In genomic region chr16:64754279-64754678, GRCh38 we compare ENCODE assay signal across 1 cellular context.
TF ChIP-seq lines count a peak whose summit lies in the region.

No MANE protein-coding gene starts in this region.

TF ChIP-seq in IMR-90, 13 proteins besides CTCF, POLR2A, EP300 and RAD21 (continued from another document):
- no peak for TF ChIP-seq ELK1 (IDR thresholded peaks at IDR 0.05; ENCODE audit: borderline replicate concordance, low read depth, low read length)
- no peak for TF ChIP-seq FOS (IDR thresholded peaks at IDR 0.05; ENCODE audit: low read depth, low read length)
- TF ChIP-seq USF2 (IDR thresholded peaks at IDR 0.05; ENCODE audit: low read depth, low read length) = no peak
